22 cellular contexts compared by ENCODE assay signal in genomic region chr16:58045096-58045495, GRCh38.
"Had no signal": no experiment of that assay in that cellular context is flagged by ENCODE, and none has a peak within 500 bp of the region (broad histone marks: within the 10 kb centered on the region; RNA-seq: fewer than 3 reads in every experiment).

No MANE protein-coding gene starts in this region.

- H3K9me3 ChIP-seq: MG63, SJSA1 had no signal

- H3K36me3 ChIP-seq: MG63, SJSA1 had no signal

- FAIRE-seq: RCC 7860 had no signal

- H3K27me3 ChIP-seq: MG63, SJSA1 had no signal

- DNase-seq: IMR-90, Karpas-422, KG1, MG63, NCI-H1092, NCI-H1105 treated with DMSO at 0.1 percent for 48 hours, NCI-H1417 treated with DMSO at 0.1 percent for 48 hours, NCI-H146, NCI-H1694 treated with DMSO at 0.1 percent for 48 hours, NCI-H1930, NCI-H2081, NCI-H2107, NCI-H2227 treated with DMSO at 0.1 percent for 48 hours, NCI-H524, NCI-H526 treated with DMSO at 0.1 percent for 48 hours, NCI-H748 treated with DMSO at 0.1 percent for 48 hours, Right ventricle myocardium superior, RPMI8226, SIG-M5 had no signal

- H3K4me1 ChIP-seq: SJSA1 had no signal

- H3K27ac ChIP-seq: SJSA1, SK-N-MC had no signal

- H3K4me3 ChIP-seq: MG63, SJSA1, SK-N-MC had no signal
